Comparison of ENCODE assay signal across 31 cellular contexts in genomic region chr17:48903401-48903800, GRCh38.
"Had no signal": no experiment of that assay in that cellular context is flagged by ENCODE, and none has a peak within 500 bp of the region (broad histone marks: within the 10 kb centered on the region; RNA-seq: fewer than 3 reads in every experiment).

No MANE protein-coding gene starts in this region.

- H3K4me3 ChIP-seq: neural progenitor cell, ovary, psoas muscle, skin epidermis, smooth muscle cell, spleen, suprapubic skin, testis, tibial artery, transverse colon, upper lobe of right lung, uterus had no signal

- H3K36me3 Mint-ChIP-seq: natural killer cell, neural progenitor cell, type B pancreatic cell had no signal

- H3K79me2 ChIP-seq: parathyroid adenoma had no signal

- H3K4me3 Mint-ChIP-seq: natural killer cell; nephron; neural progenitor cell; stimulated activated memory B cell treated with anti-CD40 and anti-IgM and Interleukin-4, amounts not matched to agents 10 μg/mL and 1 μg/mL and 100 μg/mL, for 72 hours; stimulated activated naive CD8-positive, alpha-beta T cell treated with anti-CD3 and anti-CD28 coated beads, Interleukin-15, amount 100 ng/mL, for 72 hours; type B pancreatic cell had no signal

- H3K4me1 ChIP-seq: neural progenitor cell, parathyroid adenoma, psoas muscle, upper lobe of right lung, uterus had no signal

- H3K4me2 ChIP-seq: neural progenitor cell, smooth muscle cell had no signal

- H3K27me3 Mint-ChIP-seq: progenitor cell of endocrine pancreas; stimulated activated memory B cell treated with anti-CD40 and anti-IgM and Interleukin-4, amounts not matched to agents 10 μg/mL and 1 μg/mL and 100 μg/mL, for 72 hours; stimulated activated naive CD8-positive, alpha-beta T cell treated with anti-CD3 and anti-CD28 coated beads, Interleukin-15, amount 100 ng/mL, for 72 hours; type B pancreatic cell had no signal

- H2AFZ ChIP-seq: neural progenitor cell, parathyroid adenoma had no signal

- H3K9me3 ChIP-seq: ovary, psoas muscle, spleen, suprapubic skin, testis, tibial artery, transverse colon, upper lobe of right lung, uterus had no signal

- H3K27me3 ChIP-seq: neural progenitor cell, ovary, spleen, suprapubic skin, testis, tibial artery, transverse colon, upper lobe of right lung, uterus had no signal

- H3K9ac ChIP-seq: neural progenitor cell, parathyroid adenoma had no signal

- H3K27ac ChIP-seq: neural progenitor cell, ovary, parathyroid adenoma, psoas muscle, skin epidermis, spleen, suprapubic skin, testis, tibial artery, transverse colon, upper lobe of right lung, uterus had no signal

- DNase-seq: natural killer cell; occipital lobe; ovary; posterior cingulate gyrus; psoas muscle; right cardiac atrium; stimulated activated CD4-positive, alpha-beta T cell treated with anti-CD3 and anti-CD28 coated beads, Interleukin-12 subunit alpha, Interleukin-12 subunit beta, amount 100 ng/mL, for 4 hours; stimulated activated CD4-positive, alpha-beta T cell treated with anti-CD3 and anti-CD28 coated beads, Interleukin-1b, Interleukin-23, amount 100 ng/mL, for 48 hours; stimulated activated CD4-positive, alpha-beta T cell treated with anti-CD3 and anti-CD28 coated beads, Interleukin-4, amount 100 ng/mL, for 1 hour; stimulated activated CD4-positive, alpha-beta T cell treated with anti-CD3 and anti-CD28 coated beads, Interleukin-4, amount 100 ng/mL, for 4 hours; stimulated activated CD8-positive, alpha-beta memory T cell treated with anti-CD3 and anti-CD28 coated beads, Interleukin-4, amount 100 ng/mL, for 48 hours; stimulated activated naive CD4-positive, alpha-beta T cell; stimulated activated naive CD8-positive, alpha-beta T cell treated with anti-CD3 and anti-CD28 coated beads, Interleukin-15, amount 100 ng/mL, for 72 hours; stimulated activated naive CD8-positive, alpha-beta T cell treated with anti-CD3 and anti-CD28 coated beads, Interleukin-15, Interleukin-2, amounts not matched to agents 100 U/mL and 50 U/mL, for 24 hours; substantia nigra; testis; tibial artery; transverse colon; upper lobe of right lung; uterus had no signal

- H3K27ac Mint-ChIP-seq: natural killer cell; nephron; neural progenitor cell; stimulated activated memory B cell treated with anti-CD40 and anti-IgM and Interleukin-4, amounts not matched to agents 10 μg/mL and 1 μg/mL and 100 μg/mL, for 72 hours; stimulated activated naive CD8-positive, alpha-beta T cell treated with anti-CD3 and anti-CD28 coated beads, Interleukin-15, amount 100 ng/mL, for 72 hours; type B pancreatic cell had no signal

- ATAC-seq: natural killer cell; psoas muscle; right cardiac atrium; sciatic nerve; stimulated activated memory B cell treated with anti-CD40 and anti-IgM and Interleukin-4, amounts not matched to agents 10 μg/mL and 1 μg/mL and 100 μg/mL, for 72 hours; stimulated activated naive CD8-positive, alpha-beta T cell treated with anti-CD3 and anti-CD28 coated beads, Interleukin-15, amount 100 ng/mL, for 72 hours; stimulated activated naive CD8-positive, alpha-beta T cell treated with anti-CD3 and anti-CD28 coated beads, Interleukin-15, Interleukin-2, amounts not matched to agents 100 U/mL and 50 U/mL, for 24 hours; upper lobe of right lung had no signal

- H3K36me3 ChIP-seq: neural progenitor cell, ovary, suprapubic skin, transverse colon, upper lobe of right lung, uterus had no signal

- H3K9me3 Mint-ChIP-seq: natural killer cell; nephron; neural progenitor cell; stimulated activated memory B cell treated with anti-CD40 and anti-IgM and Interleukin-4, amounts not matched to agents 10 μg/mL and 1 μg/mL and 100 μg/mL, for 72 hours; stimulated activated naive CD8-positive, alpha-beta T cell treated with anti-CD3 and anti-CD28 coated beads, Interleukin-15, amount 100 ng/mL, for 72 hours; type B pancreatic cell had no signal
